20 cellular contexts compared by ENCODE assay signal in genomic region chr10:63348210-63348850, GRCh38.
"Had no signal": no experiment of that assay in that cellular context is flagged by ENCODE, and none has a peak within 500 bp of the region (broad histone marks: within the 10 kb centered on the region; RNA-seq: fewer than 3 reads in every experiment).

No MANE protein-coding gene starts in this region.

- H3K9me3 ChIP-seq: body of pancreas, colonic mucosa, ovary, right lobe of liver, testis had no signal

- DNase-seq: activated B cell treated with CpG ODN at 0.5 μM for 24 hours; activated CD8-positive, alpha-beta memory T cell treated with anti-CD3 and anti-CD28 coated beads, Interleukin-2, amount 10 ng/mL, durations not matched to agents 7 days and 5 days; activated CD8-positive, alpha-beta T cell treated with anti-CD3 and anti-CD28 coated beads, Interleukin-2, amount 10 ng/mL, durations not matched to agents 7 days and 5 days; activated effector memory CD4-positive, alpha-beta T cell treated with Interleukin-2 at 50 U/mL for 16 hours; activated naive CD4-positive, alpha-beta T cell treated with Interleukin-2 at 50 U/mL for 16 hours; activated T-cell treated with anti-CD3 and anti-CD28 coated beads, Interleukin-2, amount 50 U/mL, for 72 hours; aorta; body of pancreas; cerebellar nuclear complex; colonic mucosa; effector CD8-positive, alpha-beta T cell; islet precursor cell; left ventricle myocardium superior; ovary; right lobe of liver; stimulated activated CD4-positive, alpha-beta T cell treated with anti-CD3 and anti-CD28 coated beads, Interleukin-2, amount 100 ng/mL, for 48 hours; stimulated activated naive CD4-positive, alpha-beta T cell treated with Interleukin-2 at 50 U/mL for 16 hours; testis; trophoblast cell had no signal

- H3K4me3 ChIP-seq: body of pancreas, cardiac muscle cell, colonic mucosa, ovary, right lobe of liver, testis had no signal

- H3K27ac ChIP-seq: body of pancreas, colonic mucosa, ovary, right lobe of liver, testis had no signal

- ATAC-seq: activated CD8-positive, alpha-beta memory T cell treated with anti-CD3 and anti-CD28 coated beads, Interleukin-2, amount 10 ng/mL, durations not matched to agents 7 days and 5 days; activated CD8-positive, alpha-beta T cell treated with anti-CD3 and anti-CD28 coated beads, Interleukin-2, amount 10 ng/mL, durations not matched to agents 7 days and 5 days; activated T-cell treated with anti-CD3 and anti-CD28 coated beads, Interleukin-2, amount 50 U/mL, for 72 hours; body of pancreas; left ventricle myocardium superior; right lobe of liver had no signal

- H3K36me3 ChIP-seq: cardiac muscle cell, colonic mucosa, ovary, right lobe of liver had no signal

- H3K27me3 ChIP-seq: body of pancreas, cardiac muscle cell, colonic mucosa, ovary, right lobe of liver, testis had no signal

- H3K4me1 ChIP-seq: body of pancreas, colonic mucosa, right lobe of liver, testis had no signal
